ENCODE assay signal across 28 cellular contexts in the genomic region with DNA sequence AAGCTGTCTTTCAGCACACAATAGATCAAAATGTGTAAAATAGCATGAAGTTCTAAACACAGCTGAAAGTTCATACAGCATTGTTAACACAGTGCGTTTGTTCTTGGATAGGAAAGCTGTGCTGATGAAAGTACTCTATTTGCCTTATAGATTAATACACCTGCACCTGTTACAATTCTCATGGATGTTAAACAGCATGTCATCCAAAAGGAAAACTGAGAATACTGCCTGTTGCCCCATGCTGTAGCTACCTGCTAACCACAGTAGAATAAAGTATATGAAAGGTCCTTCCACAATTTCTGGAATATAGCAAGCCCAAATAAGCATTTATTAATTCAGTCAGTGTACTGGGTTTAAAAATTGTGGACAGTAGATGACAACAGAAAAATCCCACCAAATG.
"Had no signal": no experiment of that assay in that cellular context is flagged by ENCODE, and none has a peak within 500 bp of the region (broad histone marks: within the 10 kb centered on the region; RNA-seq: fewer than 3 reads in every experiment).

No MANE protein-coding gene starts in this region.

- H3K9me3 ChIP-seq: adrenal gland, breast epithelium, esophagus muscularis mucosa, gastroesophageal sphincter, heart left ventricle, neutrophil, ovary, upper lobe of left lung had no signal

- H3K4me3 ChIP-seq: adrenal gland, breast epithelium, esophagus muscularis mucosa, gastroesophageal sphincter, heart left ventricle, ovary, upper lobe of left lung had no signal

- FAIRE-seq: astrocyte, colon, endothelial cell of umbilical vein, islet of Langerhans had no signal

- H3K36me3 ChIP-seq: adrenal gland, breast epithelium, esophagus muscularis mucosa, gastroesophageal sphincter, heart left ventricle, neutrophil, ovary, upper lobe of left lung had no signal

- ATAC-seq: activated CD4-positive, alpha-beta T cell treated with anti-CD3 and anti-CD28 coated beads for 36 hours; activated T-helper 17 cell treated with anti-CD3 and anti-CD28 coated beads, Interleukin-2, amount 50 U/mL, for 72 hours; gastroesophageal sphincter; heart left ventricle; left ventricle myocardium superior; natural killer cell; right cardiac atrium; stimulated activated naive CD8-positive, alpha-beta T cell treated with anti-CD3 and anti-CD28 coated beads, Interleukin-15, Interleukin-2, amounts not matched to agents 100 U/mL and 50 U/mL, for 24 hours had no signal

- H3K27ac ChIP-seq: adrenal gland, breast epithelium, esophagus muscularis mucosa, gastroesophageal sphincter, heart left ventricle, neutrophil, ovary, upper lobe of left lung had no signal

- H3K27me3 ChIP-seq: adrenal gland, breast epithelium, esophagus muscularis mucosa, gastroesophageal sphincter, heart left ventricle, neutrophil, ovary, upper lobe of left lung had no signal

- H3K4me1 ChIP-seq: adrenal gland, breast epithelium, gastroesophageal sphincter, upper lobe of left lung had no signal

- DNase-seq: activated B cell treated with CpG ODN at 0.5 μM for 24 hours; activated CD4-positive, alpha-beta T cell treated with anti-CD3 and anti-CD28 coated beads for 36 hours; activated CD4-positive, alpha-beta T cell treated with anti-CD3 and anti-CD28 coated beads, Interleukin-2, amount 50 U/mL, for 4 hours; activated CD8-positive, alpha-beta memory T cell treated with anti-CD3 and anti-CD28 coated beads for 24 hours; activated CD8-positive, alpha-beta memory T cell treated with anti-CD3 and anti-CD28 coated beads, Interleukin-2, amount 50 U/mL, for 4 hours; activated T-cell treated with anti-CD3 and anti-CD28 coated beads, Interleukin-2, amount 50 U/mL, for 24 hours; adrenal gland; effector memory CD4-positive, alpha-beta T cell; heart left ventricle; left ventricle myocardium superior; mammary epithelial cell; natural killer cell; ovary; right cardiac atrium; stimulated activated CD4-positive, alpha-beta T cell treated with anti-CD3 and anti-CD28 coated beads, Interleukin-12 subunit alpha, Interleukin-12 subunit beta, amount 100 ng/mL, for 4 hours; stimulated activated CD4-positive, alpha-beta T cell treated with anti-CD3 and anti-CD28 coated beads, Interleukin-4, amount 100 ng/mL, for 4 hours; stimulated activated naive CD8-positive, alpha-beta T cell treated with anti-CD3 and anti-CD28 coated beads, Interleukin-15, Interleukin-2, amounts not matched to agents 100 U/mL and 50 U/mL, for 24 hours; T1000; upper lobe of left lung had no signal
